ENCODE assay signal across 6 cellular contexts in the genomic region with DNA sequence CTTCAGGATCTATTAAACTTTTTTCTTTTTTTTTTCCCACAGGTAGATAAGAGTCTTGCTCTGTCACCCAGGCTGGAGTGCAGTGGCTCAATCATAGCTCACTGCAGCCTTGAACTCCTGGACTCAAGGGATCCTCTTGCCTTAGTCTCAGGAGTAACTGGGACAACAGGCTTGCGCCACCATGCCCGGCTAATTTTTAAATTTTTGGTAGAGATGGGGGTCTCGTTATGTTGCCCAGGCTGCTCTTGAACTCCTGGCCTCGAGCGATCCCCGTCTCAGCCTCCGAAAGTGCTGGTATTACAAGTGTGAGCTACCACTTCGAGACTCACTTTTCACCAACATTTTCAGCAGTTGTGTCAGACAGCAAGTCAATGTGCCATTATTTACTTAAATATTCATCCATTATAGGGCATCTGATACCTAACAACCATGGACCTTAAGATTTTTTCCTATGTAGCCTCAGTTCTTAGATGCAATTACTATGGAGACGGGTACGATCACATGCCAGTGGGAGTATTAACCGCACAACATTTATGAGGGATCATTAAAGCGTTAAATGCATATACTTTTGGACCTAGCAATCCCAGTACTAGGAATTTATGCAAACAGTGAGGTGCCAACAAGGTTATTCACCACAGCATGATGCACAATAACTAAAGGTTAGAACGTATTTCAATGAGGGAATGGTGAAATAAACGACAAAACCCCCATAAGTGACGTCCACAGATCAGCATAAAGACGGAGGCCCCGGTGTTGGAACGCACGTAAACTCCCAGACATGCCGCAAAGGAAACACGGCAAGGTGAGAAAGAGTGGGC. TPM values are rescaled to one million over a fixed set of nuclear protein-coding genes. Genes with fewer than 3 reads are reported as not detected.
A peak's percentile ranks its signal among the peaks of the same experiment; 100 is the strongest.
DNase-seq lines count a peak whose midpoint lies in the region; ATAC-seq and TF ChIP-seq lines count a peak whose summit lies in the region.

No MANE protein-coding gene starts in this region.

- H3K36me3 ChIP-seq in upper lobe of right lung = peaks cover 20% of the 10 kb centered on the region

- no peak for ATAC-seq in upper lobe of right lung

- intact Hi-C loops in upper lobe of right lung (cut with DNase I) = no loop called here

- H3K27me3 Mint-ChIP-seq in activated T-cell treated with anti-CD3 and anti-CD28 coated beads, Interleukin-2, amount 50 U/mL, for 24 hours = no peaks in the 10 kb centered on the region

- peaks cover 37% of the 10 kb centered on the region for H3K4me1 Mint-ChIP-seq in activated T-cell treated with anti-CD3 and anti-CD28 coated beads, Interleukin-2, amount 50 U/mL, for 24 hours (ENCODE audit: low read depth)

- H3K27ac ChIP-seq in upper lobe of right lung = peak overlapping the region; percentile 91

- peak overlapping the region; percentile 92 for H3K27ac Mint-ChIP-seq in activated T-cell treated with anti-CD3 and anti-CD28 coated beads, Interleukin-2, amount 50 U/mL, for 24 hours

- H3K27me3 ChIP-seq in upper lobe of right lung = no peaks in the 10 kb centered on the region

- peak overlapping the region; percentile 99 for H3K4me3 Mint-ChIP-seq in activated T-cell treated with anti-CD3 and anti-CD28 coated beads, Interleukin-2, amount 50 U/mL, for 24 hours

- H3K9me3 Mint-ChIP-seq in activated T-cell treated with anti-CD3 and anti-CD28 coated beads, Interleukin-2, amount 50 U/mL, for 24 hours = no peaks in the 10 kb centered on the region

- peak; percentile 24 for DNase-seq in NOMO-1 treated with DMSO at 0.1 percent for 48 hours (lab: John Stamatoyannopoulos, UW; ENCODE audit: unreplicated experiment)
- no peak for DNase-seq in NOMO-1 treated with dmso at 0.1 percent for 144 hours (lab: John Stamatoyannopoulos, UW; ENCODE audit: unreplicated experiment)
- no peak for DNase-seq in activated T-cell treated with anti-CD3 and anti-CD28 coated beads, Interleukin-2, amount 50 U/mL, for 24 hours
- peak; percentile 52 for DNase-seq in left kidney (ENCODE audit: low read depth, low spot score)
- DNase-seq in upper lobe of right lung = no peak
- DNase-seq in NCI-H2196 (lab: John Stamatoyannopoulos, UW; ENCODE audit: unreplicated experiment) = no peak

- peaks cover 22% of the 10 kb centered on the region for H3K4me1 ChIP-seq in upper lobe of right lung

- peak overlapping the region; percentile 100 for H3K4me3 ChIP-seq in upper lobe of right lung

- TF ChIP-seq CTCF in upper lobe of right lung (IDR thresholded peaks at IDR 0.05) = no peak

- peaks cover 41% of the 10 kb centered on the region for H3K36me3 Mint-ChIP-seq in activated T-cell treated with anti-CD3 and anti-CD28 coated beads, Interleukin-2, amount 50 U/mL, for 24 hours (ENCODE audit: low read depth)

- no peaks in the 10 kb centered on the region for H3K9me3 ChIP-seq in upper lobe of right lung

RNA-seq across cellular contexts. Expression of a gene that starts 0.8 kb away (rescaled TPM):
- total RNA-seq in upper lobe of right lung = 15.7 TPM

RNA-seq across cellular contexts. Expression of a gene that starts 1.4 kb away (rescaled TPM):
- total RNA-seq in upper lobe of right lung = 89.9 TPM

RNA-seq across cellular contexts. Expression of a gene that starts 27.9 kb away (rescaled TPM):
- total RNA-seq in upper lobe of right lung = 91.8 TPM

RNA-seq across cellular contexts. Expression of a gene that starts 28.2 kb away (rescaled TPM):
- 57.9 TPM for total RNA-seq in upper lobe of right lung

RNA-seq across cellular contexts. Expression of a gene that starts 42.5 kb away (rescaled TPM):
- not detected for total RNA-seq in upper lobe of right lung

Comparison
In these comparisons a context has a peak if more than half of its experiments do, and no peak if none do; other contexts are left out.
1. DNase-seq: peak in NOMO-1 treated with DMSO at 0.1 percent for 48 hours (single experiment) and left kidney (single experiment); none in NOMO-1 treated with dmso at 0.1 percent for 144 hours (single experiment), activated T-cell treated with anti-CD3 and anti-CD28 coated beads, Interleukin-2, amount 50 U/mL, for 24 hours (single experiment), upper lobe of right lung (single experiment) and NCI-H2196 (single experiment).